ENCODE assay signal across 15 cellular contexts in the genomic region with DNA sequence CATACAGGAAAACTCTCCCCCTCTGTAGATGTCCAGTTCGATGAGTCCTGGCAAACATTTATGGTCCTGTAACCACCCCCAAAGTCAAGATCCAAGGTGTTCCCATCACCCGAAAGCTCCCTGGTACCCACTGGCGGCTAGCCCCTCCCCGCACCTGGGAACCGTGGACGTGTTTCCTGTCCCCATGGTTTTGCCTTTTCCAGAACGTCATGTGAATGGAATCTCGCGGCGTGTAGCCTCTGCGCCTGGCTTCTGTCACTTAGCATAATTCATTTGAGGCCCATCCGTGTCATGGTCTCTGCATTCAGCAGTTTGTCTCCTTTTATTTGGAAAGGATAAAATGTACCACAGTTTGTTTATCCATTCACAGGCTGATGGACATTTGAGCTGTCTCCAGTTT.
DNase-seq lines count a peak whose midpoint lies in the region; ATAC-seq, FAIRE-seq and TF ChIP-seq lines count a peak whose summit lies in the region.
"Had no signal": no experiment of that assay in that cellular context is flagged by ENCODE, and none has a peak within 500 bp of the region (broad histone marks: within the 10 kb centered on the region; RNA-seq: fewer than 3 reads in every experiment).

No MANE protein-coding gene starts in this region.

- TF ChIP-seq CTCF in natural killer cell (IDR thresholded peaks at IDR 0.05) (no peak), fibroblast of villous mesenchyme (IDR thresholded peaks at IDR 0.05; ENCODE audit: insufficient read depth, low read depth, low read length) (no peak), pancreas (IDR thresholded peaks at IDR 0.05) (no peak), brain microvascular endothelial cell (IDR thresholded peaks at IDR 0.05; ENCODE audit: low read depth, low read length, missing control alignments) (no peak)

- H3K4me1 Mint-ChIP-seq in natural killer cell treated with Interleukin-12 subunit alpha and Interleukin-12 subunit beta and Interleukin-15 and Interleukin-18, amount 100 ng/mL, for 72 hours (ENCODE audit: low read depth in 2 of 2): no peaks in the 10 kb centered on the region
- H3K4me1 Mint-ChIP-seq in natural killer cell: no peaks in the 10 kb centered on the region
- no peaks in the 10 kb centered on the region for H3K4me1 Mint-ChIP-seq in activated T-cell treated with anti-CD3 and anti-CD28 coated beads, Interleukin-2, amount 50 U/mL, for 72 hours (ENCODE audit: low read depth)

- H3K4me1 ChIP-seq in pancreas: no peaks in the 10 kb centered on the region

- H3K27ac ChIP-seq in pancreas (no peak overlapping the region), brain microvascular endothelial cell (no peak overlapping the region)

- no peaks in the 10 kb centered on the region for H3K36me3 ChIP-seq in pancreas
- no peaks in the 10 kb centered on the region for H3K36me3 ChIP-seq in brain microvascular endothelial cell (replicated peaks)
- H3K36me3 ChIP-seq: MG63 had no signal

- no peak for ATAC-seq in natural killer cell treated with Interleukin-12 subunit alpha and Interleukin-12 subunit beta and Interleukin-15 and Interleukin-18, amount 100 ng/mL, for 72 hours
- ATAC-seq in natural killer cell (no peak), pancreas (no peak)
- no peak for ATAC-seq in activated T-cell treated with anti-CD3 and anti-CD28 coated beads, Interleukin-2, amount 50 U/mL, for 72 hours (replicated peaks in 1 of 2)
- ATAC-seq: CD8-positive, alpha-beta T cell; PC-3 had no signal

- no peaks in the 10 kb centered on the region for H3K36me3 Mint-ChIP-seq in natural killer cell treated with Interleukin-12 subunit alpha and Interleukin-12 subunit beta and Interleukin-15 and Interleukin-18, amount 100 ng/mL, for 72 hours
- H3K36me3 Mint-ChIP-seq in natural killer cell: no peaks in the 10 kb centered on the region
- no peaks in the 10 kb centered on the region for H3K36me3 Mint-ChIP-seq in activated T-cell treated with anti-CD3 and anti-CD28 coated beads, Interleukin-2, amount 50 U/mL, for 72 hours (ENCODE audit: insufficient read depth in 2 of 2)

- no peak for FAIRE-seq in pancreas (lab: Jason Lieb, UNC)

- H3K27me3 ChIP-seq in pancreas (no peaks in the 10 kb centered on the region), brain microvascular endothelial cell (replicated peaks) (peaks cover 3% of the 10 kb centered on the region)
- H3K27me3 ChIP-seq: MG63 had no signal

- no peak overlapping the region for H3K4me3 ChIP-seq in fibroblast of villous mesenchyme (ENCODE audit: low read depth, low read length)
- no peak overlapping the region for H3K4me3 ChIP-seq in pancreas
- no peak overlapping the region for H3K4me3 ChIP-seq in brain microvascular endothelial cell (ENCODE audit: low read depth, low read length)
- H3K4me3 ChIP-seq: MG63 had no signal

- in situ Hi-C loops in brain microvascular endothelial cell (cut with HindIII; ENCODE audit: low pct_ligation_motif_present, low sequenced_read_pairs): no loop called here

- WGBS in pancreas, 2 donors: 94 to 97% methylated on average over 12 of the region's 12 CpGs

- peaks cover 0 to 13% of the 10 kb centered on the region in 2 donors for H3K27me3 Mint-ChIP-seq in natural killer cell treated with Interleukin-12 subunit alpha and Interleukin-12 subunit beta and Interleukin-15 and Interleukin-18, amount 100 ng/mL, for 72 hours
- H3K27me3 Mint-ChIP-seq in natural killer cell (ENCODE audit: low read depth in 2 of 2): peaks cover 0 to 7% of the 10 kb centered on the region in 2 donors
- H3K27me3 Mint-ChIP-seq in activated T-cell treated with anti-CD3 and anti-CD28 coated beads, Interleukin-2, amount 50 U/mL, for 72 hours (ENCODE audit: low read depth): no peaks in the 10 kb centered on the region
- H3K27me3 Mint-ChIP-seq: B cell had no signal

- no peaks in the 10 kb centered on the region for H3K9me3 ChIP-seq in pancreas
- H3K9me3 ChIP-seq: MG63 had no signal

- peak; percentile 26 for DNase-seq in natural killer cell treated with Interleukin-12 subunit alpha and Interleukin-12 subunit beta and Interleukin-15 and Interleukin-18, amount 100 ng/mL, for 72 hours (ENCODE audit: low spot score)
- DNase-seq in natural killer cell (no peak), fibroblast of villous mesenchyme (ENCODE audit: low read depth) (peak; percentile 9), pancreas (peak in 4 of 6 donors; percentile 0 to 29 (median 10)), brain microvascular endothelial cell (no peak), NCI-H226 (no peak)
- DNase-seq in activated T-cell treated with anti-CD3 and anti-CD28 coated beads, Interleukin-2, amount 50 U/mL, for 72 hours: no peak
- DNase-seq: CD8-positive, alpha-beta T cell; HFFc6; MG63; NCI-H1092 treated with DMSO at 0.1 percent for 48 hours; NCI-H1694; NCI-H69; PC-3 had no signal

- no peak overlapping the region for H3K4me3 Mint-ChIP-seq in natural killer cell treated with Interleukin-12 subunit alpha and Interleukin-12 subunit beta and Interleukin-15 and Interleukin-18, amount 100 ng/mL, for 72 hours
- H3K4me3 Mint-ChIP-seq in natural killer cell: no peak overlapping the region
- H3K4me3 Mint-ChIP-seq in activated T-cell treated with anti-CD3 and anti-CD28 coated beads, Interleukin-2, amount 50 U/mL, for 72 hours: no peak overlapping the region
- H3K4me3 Mint-ChIP-seq: B cell; CD8-positive, alpha-beta T cell; HFFc6 had no signal

- H3K27ac Mint-ChIP-seq in natural killer cell treated with Interleukin-12 subunit alpha and Interleukin-12 subunit beta and Interleukin-15 and Interleukin-18, amount 100 ng/mL, for 72 hours: no peak overlapping the region
- no peak overlapping the region for H3K27ac Mint-ChIP-seq in natural killer cell
- no peak overlapping the region for H3K27ac Mint-ChIP-seq in activated T-cell treated with anti-CD3 and anti-CD28 coated beads, Interleukin-2, amount 50 U/mL, for 72 hours
- H3K27ac Mint-ChIP-seq: B cell; CD8-positive, alpha-beta T cell; HFFc6 had no signal

- intact Hi-C loops in natural killer cell (cut with micrococcal nuclease) (no loop called here), pancreas (cut with DNase I) (no loop called here)

- H3K9me3 Mint-ChIP-seq in natural killer cell treated with Interleukin-12 subunit alpha and Interleukin-12 subunit beta and Interleukin-15 and Interleukin-18, amount 100 ng/mL, for 72 hours: no peaks in the 10 kb centered on the region
- H3K9me3 Mint-ChIP-seq in natural killer cell: no peaks in the 10 kb centered on the region
- no peaks in the 10 kb centered on the region for H3K9me3 Mint-ChIP-seq in activated T-cell treated with anti-CD3 and anti-CD28 coated beads, Interleukin-2, amount 50 U/mL, for 72 hours
- H3K9me3 Mint-ChIP-seq: CD8-positive, alpha-beta T cell; HFFc6 had no signal

Comparison
In these comparisons a context has a peak if more than half of its experiments do, and no peak if none do; other contexts are left out.
1. DNase-seq: peak in natural killer cell treated with Interleukin-12 subunit alpha and Interleukin-12 subunit beta and Interleukin-15 and Interleukin-18, amount 100 ng/mL, for 72 hours (single experiment), fibroblast of villous mesenchyme (single experiment) and pancreas (4 of 6); none in natural killer cell (single experiment), brain microvascular endothelial cell (single experiment), NCI-H226 (single experiment) and activated T-cell treated with anti-CD3 and anti-CD28 coated beads, Interleukin-2, amount 50 U/mL, for 72 hours (0 of 2).